In the genomic region with DNA sequence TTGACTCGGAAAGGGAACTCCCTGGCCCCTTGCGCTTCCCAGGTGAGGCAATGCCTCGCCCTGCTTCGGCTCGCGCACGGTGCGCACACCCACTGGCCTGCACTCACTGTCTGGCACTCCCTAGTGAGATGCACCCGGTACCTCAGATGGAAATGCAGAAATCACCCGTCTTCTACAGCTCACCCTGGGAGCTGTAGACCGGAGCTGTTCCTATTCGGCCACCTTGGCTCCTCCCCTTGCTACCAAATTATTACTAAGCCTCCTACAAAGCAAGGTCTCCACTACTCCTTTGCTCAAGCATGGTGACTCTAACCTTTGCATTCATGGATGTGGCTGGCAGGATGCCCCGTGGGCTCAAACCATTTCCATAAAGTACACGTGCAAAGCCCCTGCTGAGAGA, we compare ENCODE assay signal across 7 cellular contexts.
DNase-seq lines count a peak whose midpoint lies in the region; ATAC-seq and TF ChIP-seq lines count a peak whose summit lies in the region.
"Not testable (repeated sequence)": the region's sequence is repeated elsewhere in the genome, so short reads cannot be mapped to it uniquely, and the experiment has no call there.

No MANE protein-coding gene starts in this region.

- not testable (repeated sequence) for TF ChIP-seq POLR2A in esophagus squamous epithelium (IDR thresholded peaks at IDR 0.05)

- H3K18ac ChIP-seq in neuronal stem cell (ENCODE audit: low read length) = peak overlapping the region; percentile 19

- not testable (repeated sequence) for H3K27ac ChIP-seq in HUES48 (ENCODE audit: low read depth, low read length); colonic mucosa; neuronal stem cell (replicated peaks; ENCODE audit: low read length)
- peak overlapping the region; percentile 58 for H3K27ac ChIP-seq in RWPE2 (ENCODE audit: poor library complexity, severe bottlenecking)
- H3K27ac ChIP-seq in esophagus squamous epithelium = peak overlapping the region; percentile 30 to 66 (median 39)

- CTCF ChIA-PET in Caco-2 (lab: Charles Lee) = not testable (repeated sequence)

- H3K9me3 ChIP-seq in Caco-2; HUES48 (ENCODE audit: control insufficient read depth, insufficient read depth, low read length); RWPE2 (ENCODE audit: severe bottlenecking); colonic mucosa; esophagus squamous epithelium; neuronal stem cell (replicated peaks in 1 of 2; ENCODE audit: control insufficient read depth in 2 of 2, insufficient read depth in 1 of 2, low read depth in 1 of 2, low read length in 2 of 2): not testable (repeated sequence)

- H3K4ac ChIP-seq in neuronal stem cell (ENCODE audit: low read length) = peak overlapping the region; percentile 66

- not testable (repeated sequence) for H3K9ac ChIP-seq in HUES48 (ENCODE audit: low read depth, low read length); neuronal stem cell (ENCODE audit: low read depth, low read length, poor library complexity)
- H3K9ac ChIP-seq in colonic mucosa (ENCODE audit: low read depth in 2 of 2, low read length in 2 of 2) = peak overlapping the region in 1 of 2 donors; percentile 16

- H2AK5ac ChIP-seq in neuronal stem cell (ENCODE audit: low read depth, low read length) = peak overlapping the region; percentile 99

- ATAC-seq in RWPE2 (ENCODE audit: low read depth) (peak; percentile 48), left colon (peak; percentile 20)

- H3K9me3 Mint-ChIP-seq in Caco-2 (ENCODE audit: unreplicated experiment) = not testable (repeated sequence)

- H3K27me3 ChIP-seq in Caco-2 (replicated peaks; ENCODE audit: control insufficient read depth, insufficient read depth, low read length); HUES48 (ENCODE audit: control insufficient read depth, insufficient read depth, low read length); RWPE2 (ENCODE audit: insufficient read depth, poor library complexity, severe bottlenecking); colonic mucosa; esophagus squamous epithelium; neuronal stem cell (ENCODE audit: control insufficient read depth in 3 of 3, insufficient read depth in 3 of 3, low read depth in 1 of 3, low read length in 3 of 3): not testable (repeated sequence)

- DNase-seq in Caco-2; RWPE2 (ENCODE audit: low spot score); esophagus squamous epithelium (lab: John Stamatoyannopoulos, UW); neuronal stem cell (ENCODE audit: low spot score): not testable (repeated sequence)
- DNase-seq in colonic mucosa = peak; percentile 35
- DNase-seq in left colon = peak in 1 of 2 donors; percentile 30

- not testable (repeated sequence) for TF ChIP-seq CTCF in Caco-2 (IDR thresholded peaks at IDR 0.05; ENCODE audit: insufficient read depth in 1 of 2, low read depth in 1 of 2, low read length in 1 of 2, severe bottlenecking in 1 of 2, unreplicated experiment in 1 of 2); RWPE2 (IDR thresholded peaks at IDR 0.05; ENCODE audit: poor library complexity, severe bottlenecking); colonic mucosa (IDR thresholded peaks at IDR 0.05); esophagus squamous epithelium (IDR thresholded peaks at IDR 0.05)

- H3K27me3 Mint-ChIP-seq in Caco-2 (ENCODE audit: insufficient read depth, unreplicated experiment) = not testable (repeated sequence)

- not testable (repeated sequence) for H3K4me1 ChIP-seq in Caco-2; HUES48 (ENCODE audit: control insufficient read depth, insufficient read depth, low read length); colonic mucosa; neuronal stem cell (ENCODE audit: control insufficient read depth in 2 of 2, insufficient read depth in 1 of 2, low read depth in 1 of 2, low read length in 2 of 2)
- H3K4me1 ChIP-seq in RWPE2 (ENCODE audit: insufficient read depth, poor library complexity, severe bottlenecking) (peaks cover 16% of the 10 kb centered on the region), esophagus squamous epithelium (peaks cover 0 to 33% (median 14%) of the 10 kb centered on the region in 3 donors)

- intact Hi-C loops in Caco-2 (cut with micrococcal nuclease; ENCODE audit: unreplicated experiment); colonic mucosa (cut with DNase I); esophagus squamous epithelium (cut with DNase I); left colon (cut with DNase I, micrococcal nuclease): not testable (repeated sequence)

- H3K14ac ChIP-seq in neuronal stem cell (ENCODE audit: low read length) = peak overlapping the region; percentile 91

- not testable (repeated sequence) for H4K91ac ChIP-seq in neuronal stem cell (ENCODE audit: low read depth, low read length, poor library complexity)

- WGBS in esophagus squamous epithelium, 2 donors = 42 to 59% methylated on average over 6 to 12 of the region's 14 CpGs
- WGBS in neuronal stem cell (ENCODE audit: extremely low coverage in 2 of 2, insufficient read length in 2 of 2, insufficient replicate concordance in 1 of 2), 2 donors = no CpG with 5 or more reads among the region's 14 CpGs

- H3K4me3 ChIP-seq in Caco-2 (ENCODE audit: low read depth, low read length); colonic mucosa; neuronal stem cell (ENCODE audit: low read length in 2 of 2): not testable (repeated sequence)
- H3K4me3 ChIP-seq in HUES48 (ENCODE audit: low read depth, low read length) (peak overlapping the region; percentile 52), RWPE2 (ENCODE audit: severe bottlenecking) (peak overlapping the region; percentile 16), esophagus squamous epithelium (peak overlapping the region in 2 of 4 donors; percentile 20 to 34)

- H3K4me3 Mint-ChIP-seq in Caco-2 (ENCODE audit: unreplicated experiment) = peak overlapping the region; percentile 64

- H2BK5ac ChIP-seq in neuronal stem cell (ENCODE audit: low read length) = peak overlapping the region; percentile 29

- H3K36me3 Mint-ChIP-seq in Caco-2 (ENCODE audit: insufficient read depth, unreplicated experiment) = not testable (repeated sequence)

- H3K4me1 Mint-ChIP-seq in Caco-2 (ENCODE audit: low read depth, unreplicated experiment) = not testable (repeated sequence)

- not testable (repeated sequence) for H3K4me2 ChIP-seq in neuronal stem cell (ENCODE audit: insufficient read depth, low read length, poor library complexity, severe bottlenecking)

- POLR2A ChIA-PET in Caco-2 (lab: Charles Lee) = not testable (repeated sequence)

- BruUV-seq in Caco-2 (replicated peaks; lab: Mats Ljungman, UMichigan) = not testable (repeated sequence)

- peak overlapping the region; percentile 93 for H2BK15ac ChIP-seq in neuronal stem cell (ENCODE audit: low read length)

- H2BK120ac ChIP-seq in neuronal stem cell (ENCODE audit: low read depth, low read length) = peak overlapping the region; percentile 21

- H2AFZ ChIP-seq in neuronal stem cell (ENCODE audit: low read length) = peak overlapping the region; percentile 53

- not testable (repeated sequence) for H3K27ac Mint-ChIP-seq in Caco-2 (ENCODE audit: unreplicated experiment)

- H3K79me1 ChIP-seq in neuronal stem cell (ENCODE audit: low read depth, low read length) = not testable (repeated sequence)

- not testable (repeated sequence) for H3K23ac ChIP-seq in neuronal stem cell (ENCODE audit: low read depth, low read length, poor library complexity)

- peak overlapping the region; percentile 82 for H4K8ac ChIP-seq in neuronal stem cell (ENCODE audit: low read depth, low read length)

- H3K36me3 ChIP-seq in Caco-2 (ENCODE audit: control insufficient read depth, insufficient read depth, low read length); HUES48 (ENCODE audit: control insufficient read depth, insufficient read depth, low read length); RWPE2 (ENCODE audit: low read depth); colonic mucosa; esophagus squamous epithelium; neuronal stem cell (replicated peaks in 1 of 2; ENCODE audit: control insufficient read depth in 2 of 2, insufficient read depth in 2 of 2, low read length in 2 of 2): not testable (repeated sequence)

- peak overlapping the region; percentile 58 for H2BK12ac ChIP-seq in neuronal stem cell (ENCODE audit: low read length)
